9 cellular contexts compared by ENCODE assay signal in the genomic region with DNA sequence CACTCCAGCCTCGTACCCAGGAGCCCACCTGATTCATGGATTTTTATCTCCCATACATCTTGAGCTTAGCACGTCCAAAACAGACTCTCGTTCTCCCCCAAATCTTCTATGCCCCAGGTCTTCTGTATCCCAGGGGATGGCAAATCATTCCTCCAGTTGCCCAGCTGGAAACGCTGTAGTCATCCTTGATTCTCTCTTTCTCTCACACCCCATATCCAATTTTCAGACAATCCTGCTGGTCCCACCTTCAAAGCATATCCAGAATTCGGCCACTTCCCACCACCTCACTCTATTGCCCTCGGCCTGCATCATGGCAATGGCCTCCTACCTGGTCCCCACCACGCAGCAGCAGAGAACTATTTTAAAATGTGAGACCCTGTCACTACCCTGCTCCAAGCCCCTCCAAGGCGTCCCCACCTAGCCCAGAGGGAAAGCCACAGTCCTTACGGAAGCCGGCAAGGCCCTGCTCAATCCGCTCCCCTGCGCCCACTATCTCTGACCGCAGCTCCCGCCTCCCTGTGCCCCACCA. TPM values are rescaled to one million over a fixed set of nuclear protein-coding genes. Genes with fewer than 3 reads are reported as not detected.
DNase-seq lines count a peak whose midpoint lies in the region; ATAC-seq and TF ChIP-seq lines count a peak whose summit lies in the region.
"Had no signal": no experiment of that assay in that cellular context is flagged by ENCODE, and none has a peak within 500 bp of the region (broad histone marks: within the 10 kb centered on the region; RNA-seq: fewer than 3 reads in every experiment).

No MANE protein-coding gene starts in this region.

- no peak overlapping the region for H3K27ac Mint-ChIP-seq in stimulated activated naive CD8-positive, alpha-beta T cell treated with anti-CD3 and anti-CD28 coated beads, Interleukin-15, Interleukin-2, amounts not matched to agents 100 ng/mL and 50 ng/mL, for 24 hours
- H3K27ac Mint-ChIP-seq in activated T-helper 2 cell treated with anti-CD3 and anti-CD28 coated beads, Interferon-gamma antibody, Interleukin-2, Interleukin-4, amounts not matched to agents 10 μg/mL and 5 μg/mL and 100 μg/mL, durations not matched to agents 14 hours and 24 hours and 36 hours, result no peak overlapping the region

- H3K4me1 ChIP-seq in mesodermal cell (ENCODE audit: control insufficient read depth, insufficient read depth, low read length, poor library complexity, severe bottlenecking), result peaks cover 2% of the 10 kb centered on the region
- no peaks in the 10 kb centered on the region for H3K4me1 ChIP-seq in vagina
- no peaks in the 10 kb centered on the region for H3K4me1 ChIP-seq in ovary (ENCODE audit: insufficient read depth)

- no peaks in the 10 kb centered on the region for H3K36me3 ChIP-seq in mesodermal cell (ENCODE audit: control insufficient read depth, insufficient read depth, low read length)
- H3K36me3 ChIP-seq in vagina, result no peaks in the 10 kb centered on the region
- no peaks in the 10 kb centered on the region for H3K36me3 ChIP-seq in ovary

- no peaks in the 10 kb centered on the region for H3K27me3 ChIP-seq in vagina
- no peaks in the 10 kb centered on the region for H3K27me3 ChIP-seq in ovary

- H3K4me3 ChIP-seq in mesodermal cell (ENCODE audit: extremely low read depth, insufficient read depth, low read length, poor library complexity, severe bottlenecking) (peak overlapping the region; percentile 53), vagina (peak overlapping the region in 1 of 2 donors; percentile 81), ovary (no peak overlapping the region)

- H3K27ac ChIP-seq in mesodermal cell (ENCODE audit: low read depth, low read length, severe bottlenecking) (no peak overlapping the region), vagina (peak overlapping the region; percentile 83), ovary (no peak overlapping the region)

- WGBS in mesodermal cell (ENCODE audit: insufficient coverage in 2 of 2), 2 experiments, result 91 to 94% methylated on average over 12 to 13 of the region's 14 CpGs
- WGBS in ovary, 3 donors, result 92 to 95% (median 93%) methylated on average over 14 of the region's 14 CpGs

- H3K4me3 Mint-ChIP-seq in stimulated activated naive CD8-positive, alpha-beta T cell treated with anti-CD3 and anti-CD28 coated beads, Interleukin-15, Interleukin-2, amounts not matched to agents 100 ng/mL and 50 ng/mL, for 24 hours, result peak overlapping the region; percentile 72
- peak overlapping the region; percentile 85 for H3K4me3 Mint-ChIP-seq in activated T-helper 2 cell treated with anti-CD3 and anti-CD28 coated beads, Interferon-gamma antibody, Interleukin-2, Interleukin-4, amounts not matched to agents 10 μg/mL and 5 μg/mL and 100 μg/mL, durations not matched to agents 14 hours and 24 hours and 36 hours (ENCODE audit: low read depth)

- TF ChIP-seq EP300 in ovary (IDR thresholded peaks at IDR 0.05), result no peak

- no peaks in the 10 kb centered on the region for H3K36me3 Mint-ChIP-seq in stimulated activated naive CD8-positive, alpha-beta T cell treated with anti-CD3 and anti-CD28 coated beads, Interleukin-15, Interleukin-2, amounts not matched to agents 100 ng/mL and 50 ng/mL, for 24 hours (ENCODE audit: low read depth)
- H3K36me3 Mint-ChIP-seq in activated T-helper 2 cell treated with anti-CD3 and anti-CD28 coated beads, Interferon-gamma antibody, Interleukin-2, Interleukin-4, amounts not matched to agents 10 μg/mL and 5 μg/mL and 100 μg/mL, durations not matched to agents 14 hours and 24 hours and 36 hours (ENCODE audit: low read depth), result no peaks in the 10 kb centered on the region

- H3K9me3 Mint-ChIP-seq in stimulated activated naive CD8-positive, alpha-beta T cell treated with anti-CD3 and anti-CD28 coated beads, Interleukin-15, Interleukin-2, amounts not matched to agents 100 ng/mL and 50 ng/mL, for 24 hours, result no peaks in the 10 kb centered on the region
- H3K9me3 Mint-ChIP-seq in activated T-helper 2 cell treated with anti-CD3 and anti-CD28 coated beads, Interferon-gamma antibody, Interleukin-2, Interleukin-4, amounts not matched to agents 10 μg/mL and 5 μg/mL and 100 μg/mL, durations not matched to agents 14 hours and 24 hours and 36 hours, result no peaks in the 10 kb centered on the region

- TF ChIP-seq CTCF in vagina (IDR thresholded peaks at IDR 0.05) (no peak), ovary (IDR thresholded peaks at IDR 0.05) (no peak)

- no peak for ATAC-seq in stimulated activated naive CD8-positive, alpha-beta T cell treated with anti-CD3 and anti-CD28 coated beads, Interleukin-15, Interleukin-2, amounts not matched to agents 100 U/mL and 50 U/mL, for 24 hours
- no peak for ATAC-seq in GM21367 (IDR thresholded peaks at IDR 0.05; ENCODE audit: unreplicated experiment)

- TF ChIP-seq POLR2A in vagina (IDR thresholded peaks at IDR 0.05), result no peak
- no peak for TF ChIP-seq POLR2A in ovary (IDR thresholded peaks at IDR 0.05)

- DNase-seq in stimulated activated naive CD8-positive, alpha-beta T cell treated with anti-CD3 and anti-CD28 coated beads, Interleukin-15, Interleukin-2, amounts not matched to agents 100 U/mL and 50 U/mL, for 24 hours, result no peak
- DNase-seq in activated T-helper 2 cell treated with anti-CD3 and anti-CD28 coated beads, Interferon-gamma antibody, Interleukin-2, Interleukin-4, amounts not matched to agents 10 μg/mL and 5 μg/mL and 100 μg/mL, durations not matched to agents 14 hours and 24 hours and 36 hours (ENCODE audit: low spot score), result no peak
- DNase-seq in vagina (ENCODE audit: extremely low spot score in 2 of 2), result no peak
- DNase-seq in ovary, result no peak
- no peak for DNase-seq in NCI-H2081 treated with DMSO at 0.1 percent for 48 hours (lab: John Stamatoyannopoulos, UW)
- DNase-seq: activated CD4-positive, alpha-beta T cell treated with anti-CD3 and anti-CD28 coated beads for 48 hours had no signal

- peaks cover 61% of the 10 kb centered on the region for H3K27me3 Mint-ChIP-seq in stimulated activated naive CD8-positive, alpha-beta T cell treated with anti-CD3 and anti-CD28 coated beads, Interleukin-15, Interleukin-2, amounts not matched to agents 100 ng/mL and 50 ng/mL, for 24 hours
- H3K27me3 Mint-ChIP-seq in activated T-helper 2 cell treated with anti-CD3 and anti-CD28 coated beads, Interferon-gamma antibody, Interleukin-2, Interleukin-4, amounts not matched to agents 10 μg/mL and 5 μg/mL and 100 μg/mL, durations not matched to agents 14 hours and 24 hours and 36 hours (ENCODE audit: low read depth), result peaks cover 63% of the 10 kb centered on the region

- intact Hi-C loops in activated T-helper 2 cell treated with anti-CD3 and anti-CD28 coated beads, Interferon-gamma antibody, Interleukin-2, Interleukin-4, amounts not matched to agents 10 μg/mL and 5 μg/mL and 100 μg/mL, durations not matched to agents 14 hours and 24 hours and 36 hours (cut with micrococcal nuclease), result loop anchor here (5.0 kb wide), 1 partner anchor 108 kb away; the partner anchor contains the start of gene TAF1B
- intact Hi-C loops in vagina (cut with DNase I), result no loop called here
- intact Hi-C loops in ovary (cut with DNase I), result loop anchor here in 1 of 4 donors (5.0 kb wide), 1 partner anchor 693 kb away; no protein-coding TSS in a partner anchor

- H3K9me3 ChIP-seq in mesodermal cell (ENCODE audit: control insufficient read depth, low read length) (no peaks in the 10 kb centered on the region), vagina (no peaks in the 10 kb centered on the region), ovary (no peaks in the 10 kb centered on the region)

- peaks cover 7% of the 10 kb centered on the region for H3K4me1 Mint-ChIP-seq in stimulated activated naive CD8-positive, alpha-beta T cell treated with anti-CD3 and anti-CD28 coated beads, Interleukin-15, Interleukin-2, amounts not matched to agents 100 ng/mL and 50 ng/mL, for 24 hours (ENCODE audit: low read depth)
- H3K4me1 Mint-ChIP-seq in activated T-helper 2 cell treated with anti-CD3 and anti-CD28 coated beads, Interferon-gamma antibody, Interleukin-2, Interleukin-4, amounts not matched to agents 10 μg/mL and 5 μg/mL and 100 μg/mL, durations not matched to agents 14 hours and 24 hours and 36 hours (ENCODE audit: low read depth), result peaks cover 11% of the 10 kb centered on the region

RNA-seq across cellular contexts. Expression of gene GRHL1, which starts 1.4 kb away (rescaled TPM):
- total RNA-seq in activated T-helper 2 cell treated with anti-CD3 and anti-CD28 coated beads, Interferon-gamma antibody, Interleukin-2, Interleukin-4, amounts not matched to agents 10 μg/mL and 5 μg/mL and 100 μg/mL, durations not matched to agents 14 hours and 24 hours and 36 hours, result 0.90 and 1.4 TPM in 2 replicates
- polyA plus RNA-seq in mesodermal cell (2013, experiment 1 of 2), result 1.2 TPM
- polyA plus RNA-seq in mesodermal cell (2013, experiment 2 of 2), result 0.86 TPM
- 126 TPM for total RNA-seq in vagina
- total RNA-seq in ovary, result 1 to 10 TPM in 2 of 7 donors, under 1 TPM in 4, not detected in 1; 0.18 to 2.4 (median 0.78) TPM
- polyA plus RNA-seq in ovary, result under 1 TPM; 0.32 to 0.40 TPM

Comparison
In these comparisons a context has a peak if more than half of its experiments do, and no peak if none do; other contexts are left out.
1. RNA of gene GRHL1, which starts 1.4 kb away (total RNA-seq): 126 TPM in vagina (single experiment); 0.90 to 1.4 TPM in activated T-helper 2 cell treated with anti-CD3 and anti-CD28 coated beads, Interferon-gamma antibody, Interleukin-2, Interleukin-4, amounts not matched to agents 10 μg/mL and 5 μg/mL and 100 μg/mL, durations not matched to agents 14 hours and 24 hours and 36 hours and 0.18 to 2.4 TPM in ovary; every median in the first group is over 10 times any median in the second.